ENCODE assay signal across 1 cellular context in genomic region chr20:57330998-57331397, GRCh38.
TF ChIP-seq lines count a peak whose summit lies in the region.

No MANE protein-coding gene starts in this region.

TF ChIP-seq in WTC11, 78 proteins besides CTCF, POLR2A, EP300 and RAD21 (continued from another document):
- TF ChIP-seq, protein P1, sequence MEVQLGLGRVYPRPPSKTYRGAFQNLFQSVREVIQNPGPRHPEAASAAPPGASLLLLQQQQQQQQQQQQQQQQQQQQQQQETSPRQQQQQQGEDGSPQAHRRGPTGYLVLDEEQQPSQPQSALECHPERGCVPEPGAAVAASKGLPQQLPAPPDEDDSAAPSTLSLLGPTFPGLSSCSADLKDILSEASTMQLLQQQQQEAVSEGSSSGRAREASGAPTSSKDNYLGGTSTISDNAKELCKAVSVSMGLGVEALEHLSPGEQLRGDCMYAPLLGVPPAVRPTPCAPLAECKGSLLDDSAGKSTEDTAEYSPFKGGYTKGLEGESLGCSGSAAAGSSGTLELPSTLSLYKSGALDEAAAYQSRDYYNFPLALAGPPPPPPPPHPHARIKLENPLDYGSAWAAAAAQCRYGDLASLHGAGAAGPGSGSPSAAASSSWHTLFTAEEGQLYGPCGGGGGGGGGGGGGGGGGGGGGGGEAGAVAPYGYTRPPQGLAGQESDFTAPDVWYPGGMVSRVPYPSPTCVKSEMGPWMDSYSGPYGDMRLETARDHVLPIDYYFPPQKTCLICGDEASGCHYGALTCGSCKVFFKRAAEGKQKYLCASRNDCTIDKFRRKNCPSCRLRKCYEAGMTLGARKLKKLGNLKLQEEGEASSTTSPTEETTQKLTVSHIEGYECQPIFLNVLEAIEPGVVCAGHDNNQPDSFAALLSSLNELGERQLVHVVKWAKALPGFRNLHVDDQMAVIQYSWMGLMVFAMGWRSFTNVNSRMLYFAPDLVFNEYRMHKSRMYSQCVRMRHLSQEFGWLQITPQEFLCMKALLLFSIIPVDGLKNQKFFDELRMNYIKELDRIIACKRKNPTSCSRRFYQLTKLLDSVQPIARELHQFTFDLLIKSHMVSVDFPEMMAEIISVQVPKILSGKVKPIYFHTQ (CRISPR knock-in tag; IDR thresholded peaks at IDR 0.05): no peak
- no peak for TF ChIP-seq ATF2 (CRISPR knock-in tag; IDR thresholded peaks at IDR 0.05; ENCODE audit: borderline replicate concordance, low read depth)
- TF ChIP-seq CREM (CRISPR knock-in tag; IDR thresholded peaks at IDR 0.05): no peak
- TF ChIP-seq SMAD3 (CRISPR knock-in tag; IDR thresholded peaks at IDR 0.05; ENCODE audit: borderline replicate concordance): no peak
- TF ChIP-seq ETV6 (CRISPR knock-in tag; IDR thresholded peaks at IDR 0.05): no peak
- TF ChIP-seq ZBTB21 (CRISPR knock-in tag; IDR thresholded peaks at IDR 0.05; ENCODE audit: borderline replicate concordance): no peak
- no peak for TF ChIP-seq KAT7 (CRISPR knock-in tag; IDR thresholded peaks at IDR 0.05; ENCODE audit: borderline replicate concordance)
- TF ChIP-seq, protein P2, sequence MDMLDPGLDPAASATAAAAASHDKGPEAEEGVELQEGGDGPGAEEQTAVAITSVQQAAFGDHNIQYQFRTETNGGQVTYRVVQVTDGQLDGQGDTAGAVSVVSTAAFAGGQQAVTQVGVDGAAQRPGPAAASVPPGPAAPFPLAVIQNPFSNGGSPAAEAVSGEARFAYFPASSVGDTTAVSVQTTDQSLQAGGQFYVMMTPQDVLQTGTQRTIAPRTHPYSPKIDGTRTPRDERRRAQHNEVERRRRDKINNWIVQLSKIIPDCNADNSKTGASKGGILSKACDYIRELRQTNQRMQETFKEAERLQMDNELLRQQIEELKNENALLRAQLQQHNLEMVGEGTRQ (CRISPR knock-in tag; IDR thresholded peaks at IDR 0.05): no peak
- TF ChIP-seq E2F1 (CRISPR knock-in tag; IDR thresholded peaks at IDR 0.05): no peak
- TF ChIP-seq, protein P3, sequence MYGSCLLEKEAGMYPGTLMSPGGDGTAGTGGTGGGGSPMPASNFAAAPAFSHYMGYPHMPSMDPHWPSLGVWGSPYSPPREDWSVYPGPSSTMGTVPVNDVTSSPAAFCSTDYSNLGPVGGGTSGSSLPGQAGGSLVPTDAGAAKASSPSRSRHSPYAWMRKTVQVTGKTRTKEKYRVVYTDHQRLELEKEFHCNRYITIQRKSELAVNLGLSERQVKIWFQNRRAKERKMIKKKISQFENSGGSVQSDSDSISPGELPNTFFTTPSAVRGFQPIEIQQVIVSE (CRISPR knock-in tag; IDR thresholded peaks at IDR 0.05; ENCODE audit: borderline replicate concordance): no peak
